ENCODE assay signal across 10 cellular contexts in genomic region chr1:42730988-42731387, GRCh38. TPM values are rescaled to one million over a fixed set of nuclear protein-coding genes. Genes with fewer than 3 reads are reported as not detected.
A peak's percentile ranks its signal among the peaks of the same experiment; 100 is the strongest.
DNase-seq lines count a peak whose midpoint lies in the region; ATAC-seq and TF ChIP-seq lines count a peak whose summit lies in the region.
"Had no signal": no experiment of that assay in that cellular context is flagged by ENCODE, and none has a peak within 500 bp of the region (broad histone marks: within the 10 kb centered on the region; RNA-seq: fewer than 3 reads in every experiment).

No MANE protein-coding gene starts in this region.

- DNase-seq in GM12865 (ENCODE audit: low read depth) = peak; percentile 44
- peak; percentile 6 for DNase-seq in NCI-H226
- DNase-seq in activated T-cell treated with anti-CD3 and anti-CD28 coated beads, Interleukin-2, amount 50 U/mL, for 24 hours = peak; percentile 66
- peak; percentile 48 to 58 for DNase-seq in stimulated activated CD4-positive, alpha-beta T cell treated with anti-CD3 and anti-CD28 coated beads, Interleukin-15, amount 100 ng/mL, for 48 hours (ENCODE audit: low read depth in 2 of 2)
- DNase-seq in C1 segment of cervical spinal cord (lab: John Stamatoyannopoulos, UW) = no peak
- no peak for DNase-seq in gastrocnemius medialis

- no peaks in the 10 kb centered on the region for H3K27me3 Mint-ChIP-seq in activated T-cell treated with anti-CD3 and anti-CD28 coated beads, Interleukin-2, amount 50 U/mL, for 24 hours

- ATAC-seq in GM19035 (IDR thresholded peaks at IDR 0.05; ENCODE audit: unreplicated experiment) (no peak), HG02642 (IDR thresholded peaks at IDR 0.05; ENCODE audit: poor library complexity, unreplicated experiment) (no peak), gastrocnemius medialis (no peak)

- intact Hi-C loops in gastrocnemius medialis (cut with DNase I; ENCODE audit: low total_unique reads) = no loop called here

- no peak for TF ChIP-seq POLR2A in gastrocnemius medialis (IDR thresholded peaks at IDR 0.05)

- no peaks in the 10 kb centered on the region for H3K36me3 Mint-ChIP-seq in activated T-cell treated with anti-CD3 and anti-CD28 coated beads, Interleukin-2, amount 50 U/mL, for 24 hours (ENCODE audit: low read depth)

- H3K4me1 Mint-ChIP-seq in activated T-cell treated with anti-CD3 and anti-CD28 coated beads, Interleukin-2, amount 50 U/mL, for 24 hours (ENCODE audit: low read depth) = peaks cover 3% of the 10 kb centered on the region

- H3K27ac Mint-ChIP-seq in activated T-cell treated with anti-CD3 and anti-CD28 coated beads, Interleukin-2, amount 50 U/mL, for 24 hours = no peak overlapping the region
- H3K27ac Mint-ChIP-seq: T-helper 1 cell treated with Interleukin-12 subunit alpha and Interleukin-12 subunit beta and Interleukin-4 antibody, amounts not matched to agents 30 μg/mL and 1 μg/mL, for 36 hours had no signal

- H3K9me3 ChIP-seq in gastrocnemius medialis = no peaks in the 10 kb centered on the region

- no peaks in the 10 kb centered on the region for H3K27me3 ChIP-seq in gastrocnemius medialis

- H3K4me1 ChIP-seq in gastrocnemius medialis = no peaks in the 10 kb centered on the region

- H3K4me3 Mint-ChIP-seq in activated T-cell treated with anti-CD3 and anti-CD28 coated beads, Interleukin-2, amount 50 U/mL, for 24 hours = no peak overlapping the region
- H3K4me3 Mint-ChIP-seq: T-helper 1 cell treated with Interleukin-12 subunit alpha and Interleukin-12 subunit beta and Interleukin-4 antibody, amounts not matched to agents 30 μg/mL and 1 μg/mL, for 36 hours had no signal

- no peaks in the 10 kb centered on the region for H3K36me3 ChIP-seq in gastrocnemius medialis

- H3K4me3 ChIP-seq in GM12865 (ENCODE audit: low read depth, low read length) (no peak overlapping the region), gastrocnemius medialis (no peak overlapping the region)

- in situ Hi-C loops in gastrocnemius medialis (cut with MboI; ENCODE audit: low sequenced_read_pairs in 4 of 4) = loop anchor here in 1 of 4 donors (25.0 kb wide), 2 partner anchors 169 to 594 kb away; no protein-coding TSS in a partner anchor

- H3K9me3 Mint-ChIP-seq in activated T-cell treated with anti-CD3 and anti-CD28 coated beads, Interleukin-2, amount 50 U/mL, for 24 hours = no peaks in the 10 kb centered on the region
- H3K9me3 Mint-ChIP-seq: T-helper 1 cell treated with Interleukin-12 subunit alpha and Interleukin-12 subunit beta and Interleukin-4 antibody, amounts not matched to agents 30 μg/mL and 1 μg/mL, for 36 hours had no signal

- TF ChIP-seq CTCF in GM12865 (IDR thresholded peaks at IDR 0.05; ENCODE audit: insufficient read depth, low read depth, low read length, missing control alignments) (no peak), gastrocnemius medialis (IDR thresholded peaks at IDR 0.05 in 4 of 5, conservative IDR thresholded peaks at IDR 0.05 in 1 of 5) (no peak)

- H3K27ac ChIP-seq in gastrocnemius medialis = no peak overlapping the region

RNA-seq across cellular contexts. Expression of gene CLDN19, which starts 9.0 kb away (rescaled TPM):
- under 1 TPM in 2 of 4 donors, not detected in 2; 0.20 to 0.59 TPM for total RNA-seq in gastrocnemius medialis
- total RNA-seq: endothelial cell of umbilical vein had no signal

RNA-seq across cellular contexts. Expression of gene P3H1, which starts 35.8 kb away (rescaled TPM):
- total RNA-seq in gastrocnemius medialis = 1 to 10 TPM; 3.0 to 7.0 (median 5.6) TPM

RNA-seq across cellular contexts. Expression of gene C1orf50, which starts 36.1 kb away (rescaled TPM):
- total RNA-seq in gastrocnemius medialis = 10 to 100 TPM in 1 of 4 donors, 1 to 10 TPM in 3; 2.8 to 14.7 (median 5.4) TPM

RNA-seq across cellular contexts. Expression of gene YBX1, which starts 48.8 kb away (rescaled TPM):
- 1,000 to 10,000 TPM in 2 of 4 donors, 100 to 1,000 TPM in 2; 861 to 1,251 (median 1,022) TPM for total RNA-seq in gastrocnemius medialis

RNA-seq across cellular contexts. Expression of gene TMEM269, which starts 53.8 kb away (rescaled TPM):
- total RNA-seq in gastrocnemius medialis = under 1 TPM in 2 of 4 donors, not detected in 2; 0.19 to 0.25 TPM
- total RNA-seq: endothelial cell of umbilical vein had no signal

Comparison
In these comparisons a context has a peak if more than half of its experiments do, and no peak if none do; other contexts are left out.
1. DNase-seq: peak in GM12865 (single experiment), NCI-H226 (single experiment), activated T-cell treated with anti-CD3 and anti-CD28 coated beads, Interleukin-2, amount 50 U/mL, for 24 hours (single experiment) and stimulated activated CD4-positive, alpha-beta T cell treated with anti-CD3 and anti-CD28 coated beads, Interleukin-15, amount 100 ng/mL, for 48 hours (2 of 2); none in C1 segment of cervical spinal cord (0 of 14) and gastrocnemius medialis (0 of 2).